ENCODE assay signal across 8 cellular contexts in genomic region chr20:37345339-37346231, GRCh38. TPM values are rescaled to one million over a fixed set of nuclear protein-coding genes. Genes with fewer than 3 reads are reported as not detected.
DNase-seq lines count a peak whose midpoint lies in the region; ATAC-seq and TF ChIP-seq lines count a peak whose summit lies in the region.

Gene SRC, plus strand, starts transcription at chr20:37346140. Its CDS starts 38,014 bp downstream, at chr20:37384154.

- H3K9ac ChIP-seq in neural cell (ENCODE audit: low read length), result peak within 1 kb of the TSS; percentile 78

- peak within 1 kb of the TSS; percentile 24 for H3K27ac ChIP-seq in neural cell (ENCODE audit: low read length)

- ATAC-seq in HG02970 (IDR thresholded peaks at IDR 0.05; ENCODE audit: low FRiP score, unreplicated experiment), result peak; percentile 37
- ATAC-seq in HG03565 (IDR thresholded peaks at IDR 0.05; ENCODE audit: unreplicated experiment), result no peak

- TF ChIP-seq RAD21 in neural cell (conservative IDR thresholded peaks at IDR 0.05), result no peak

- H3K4me2 ChIP-seq in neural cell (ENCODE audit: low read length), result peak within 1 kb of the TSS; percentile 89

- H3F3A ChIP-seq in neural cell (ENCODE audit: insufficient read depth, low read length, poor library complexity, severe bottlenecking), result no peaks in the 10 kb centered on the region

- no peaks in the 10 kb centered on the region for H3K9me3 ChIP-seq in neural cell (ENCODE audit: low read length)

- DNase-seq in DMS114 treated with DMSO at 0.1 percent for 48 hours (lab: John Stamatoyannopoulos, UW; ENCODE audit: unreplicated experiment) (peak; percentile 17), OCI-M1 (lab: John Stamatoyannopoulos, UW) (peak; percentile 40), foreskin melanocyte (peak; percentile 26)
- DNase-seq in activated effector memory CD4-positive, alpha-beta T cell treated with Interleukin-2 at 50 U/mL for 16 hours, result peak; percentile 35

- H3K27me3 ChIP-seq in neural cell (ENCODE audit: insufficient read depth, low read depth, low read length), result no peaks in the 10 kb centered on the region

- H2AFZ ChIP-seq in neural cell (ENCODE audit: low read depth, low read length), result peak within 1 kb of the TSS; percentile 14

- H3K4me3 ChIP-seq in neural cell (ENCODE audit: low read length), result peak within 1 kb of the TSS; percentile 81

- peaks cover 40% of the 10 kb centered on the region for H3K79me2 ChIP-seq in neural cell (replicated peaks; ENCODE audit: insufficient read depth, low read length)

- TF ChIP-seq CTCF in neural cell (IDR thresholded peaks at IDR 0.05; ENCODE audit: poor library complexity, severe bottlenecking), result no peak
- no peak for TF ChIP-seq CTCF in subcutaneous adipose tissue (IDR thresholded peaks at IDR 0.05; ENCODE audit: low read depth)

- no peak for TF ChIP-seq EP300 in neural cell (conservative IDR thresholded peaks at IDR 0.05; ENCODE audit: poor library complexity, severe bottlenecking)

- no peaks in the 10 kb centered on the region for H3K9me2 ChIP-seq in neural cell (ENCODE audit: insufficient read depth, low read length)

- H4K20me1 ChIP-seq in neural cell (ENCODE audit: insufficient read depth), result no peaks in the 10 kb centered on the region

- H3K36me3 ChIP-seq in neural cell (ENCODE audit: insufficient read depth, low read length), result no peaks in the 10 kb centered on the region

TF ChIP-seq in neural cell, 6 proteins besides CTCF, POLR2A, EP300 and RAD21:
- no peak for TF ChIP-seq EZH2 (IDR thresholded peaks at IDR 0.05; ENCODE audit: borderline replicate concordance, insufficient read depth, low read length, poor library complexity, severe bottlenecking)
- peak; percentile 60 for TF ChIP-seq POLR2AphosphoS5 (IDR thresholded peaks at IDR 0.05)
- TF ChIP-seq, protein P1, sequence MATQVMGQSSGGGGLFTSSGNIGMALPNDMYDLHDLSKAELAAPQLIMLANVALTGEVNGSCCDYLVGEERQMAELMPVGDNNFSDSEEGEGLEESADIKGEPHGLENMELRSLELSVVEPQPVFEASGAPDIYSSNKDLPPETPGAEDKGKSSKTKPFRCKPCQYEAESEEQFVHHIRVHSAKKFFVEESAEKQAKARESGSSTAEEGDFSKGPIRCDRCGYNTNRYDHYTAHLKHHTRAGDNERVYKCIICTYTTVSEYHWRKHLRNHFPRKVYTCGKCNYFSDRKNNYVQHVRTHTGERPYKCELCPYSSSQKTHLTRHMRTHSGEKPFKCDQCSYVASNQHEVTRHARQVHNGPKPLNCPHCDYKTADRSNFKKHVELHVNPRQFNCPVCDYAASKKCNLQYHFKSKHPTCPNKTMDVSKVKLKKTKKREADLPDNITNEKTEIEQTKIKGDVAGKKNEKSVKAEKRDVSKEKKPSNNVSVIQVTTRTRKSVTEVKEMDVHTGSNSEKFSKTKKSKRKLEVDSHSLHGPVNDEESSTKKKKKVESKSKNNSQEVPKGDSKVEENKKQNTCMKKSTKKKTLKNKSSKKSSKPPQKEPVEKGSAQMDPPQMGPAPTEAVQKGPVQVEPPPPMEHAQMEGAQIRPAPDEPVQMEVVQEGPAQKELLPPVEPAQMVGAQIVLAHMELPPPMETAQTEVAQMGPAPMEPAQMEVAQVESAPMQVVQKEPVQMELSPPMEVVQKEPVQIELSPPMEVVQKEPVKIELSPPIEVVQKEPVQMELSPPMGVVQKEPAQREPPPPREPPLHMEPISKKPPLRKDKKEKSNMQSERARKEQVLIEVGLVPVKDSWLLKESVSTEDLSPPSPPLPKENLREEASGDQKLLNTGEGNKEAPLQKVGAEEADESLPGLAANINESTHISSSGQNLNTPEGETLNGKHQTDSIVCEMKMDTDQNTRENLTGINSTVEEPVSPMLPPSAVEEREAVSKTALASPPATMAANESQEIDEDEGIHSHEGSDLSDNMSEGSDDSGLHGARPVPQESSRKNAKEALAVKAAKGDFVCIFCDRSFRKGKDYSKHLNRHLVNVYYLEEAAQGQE (IDR thresholded peaks at IDR 0.05; ENCODE audit: borderline replicate concordance), result peak; percentile 49
- no peak for TF ChIP-seq TAF1 (IDR thresholded peaks at IDR 0.05; ENCODE audit: low read depth)
- TF ChIP-seq SMC3 (conservative IDR thresholded peaks at IDR 0.05; ENCODE audit: poor library complexity), result no peak
- peak; percentile 25 for TF ChIP-seq MXI1 (conservative IDR thresholded peaks at IDR 0.05; ENCODE audit: poor library complexity, severe bottlenecking)

RNA-seq across cellular contexts. Expression of gene SRC, which starts in this region (rescaled TPM):
- polyA plus RNA-seq in neural cell, result 39.0 and 49.5 TPM in 2 replicates
- polyA minus RNA-seq in neural cell, result 50.9 and 53.7 TPM in 2 replicates
- 10 to 100 TPM; 10.3 to 21.4 (median 12.9) TPM for total RNA-seq in subcutaneous adipose tissue
